ENCODE assay signal across 3 cellular contexts in genomic region chr2:62713837-62714236, GRCh38.
TF ChIP-seq lines count a peak whose summit lies in the region.

No MANE protein-coding gene starts in this region.

TF ChIP-seq in A549, 52 proteins besides CTCF, POLR2A, EP300 and RAD21:
- TF ChIP-seq TP53 (CRISPR knock-in tag; IDR thresholded peaks at IDR 0.05) = no peak
- no peak for TF ChIP-seq BHLHE40 (IDR thresholded peaks at IDR 0.05; ENCODE audit: low read depth, low read length)
- TF ChIP-seq GATA3 (IDR thresholded peaks at IDR 0.05; ENCODE audit: borderline replicate concordance) = no peak
- no peak for TF ChIP-seq KDM5A (IDR thresholded peaks at IDR 0.05)
- no peak for TF ChIP-seq USF2 (IDR thresholded peaks at IDR 0.05)
- TF ChIP-seq MAZ (IDR thresholded peaks at IDR 0.05; ENCODE audit: borderline replicate concordance, low read depth, low read length) = no peak
- no peak for TF ChIP-seq JUNB (IDR thresholded peaks at IDR 0.05)
- TF ChIP-seq FOXS1 (CRISPR knock-in tag; IDR thresholded peaks at IDR 0.05) = no peak
- TF ChIP-seq ZNF302 (CRISPR knock-in tag; IDR thresholded peaks at IDR 0.05) = no peak
- no peak for TF ChIP-seq SMC3 (IDR thresholded peaks at IDR 0.05)
- no peak for TF ChIP-seq HOXB5 (CRISPR knock-in tag; IDR thresholded peaks at IDR 0.05)
- no peak for TF ChIP-seq NR3C1 (IDR thresholded peaks at IDR 0.05)
- TF ChIP-seq HOXB13 (CRISPR knock-in tag; IDR thresholded peaks at IDR 0.05; ENCODE audit: low read depth) = no peak

TF ChIP-seq in IMR-90, 13 proteins besides CTCF, POLR2A, EP300 and RAD21:
- TF ChIP-seq FOS (IDR thresholded peaks at IDR 0.05; ENCODE audit: low read depth, low read length) (no peak), CHD1 (IDR thresholded peaks at IDR 0.05; ENCODE audit: low read depth, low read length) (no peak), CEBPB (IDR thresholded peaks at IDR 0.05; ENCODE audit: low read depth, low read length) (no peak), ELK1 (IDR thresholded peaks at IDR 0.05; ENCODE audit: borderline replicate concordance, low read depth, low read length) (no peak), SMC3 (IDR thresholded peaks at IDR 0.05; ENCODE audit: low read depth, low read length) (no peak), MXI1 (IDR thresholded peaks at IDR 0.05; ENCODE audit: borderline replicate concordance, low read depth, low read length) (no peak)

TF ChIP-seq in GM12878, 131 proteins besides CTCF, POLR2A, EP300 and RAD21:
- no peak for TF ChIP-seq IRF3 (IDR thresholded peaks at IDR 0.05)
- no peak for TF ChIP-seq HDAC2 (IDR thresholded peaks at IDR 0.05)
- no peak for TF ChIP-seq PAX5 (IDR thresholded peaks at IDR 0.05; ENCODE audit: borderline replicate concordance, low read depth, low read length)
- TF ChIP-seq RFX5 (IDR thresholded peaks at IDR 0.05; ENCODE audit: low read depth, low read length) = no peak
- TF ChIP-seq REST (IDR thresholded peaks at IDR 0.05; ENCODE audit: low read depth, low read length) = no peak
- TF ChIP-seq JUNB (IDR thresholded peaks at IDR 0.05) = 0 out of 2 replicates have a peak, but pooled peaks have one; percentile 1
- no peak for TF ChIP-seq ZBTB4 (CRISPR knock-in tag; IDR thresholded peaks at IDR 0.05)
- TF ChIP-seq CHD4 (IDR thresholded peaks at IDR 0.05) = no peak
- TF ChIP-seq NFIC (IDR thresholded peaks at IDR 0.05; ENCODE audit: low read depth, low read length) = no peak
